Comparison of ENCODE assay signal across 10 cellular contexts in genomic region chr1:70043806-70044205, GRCh38.
DNase-seq lines count a peak whose midpoint lies in the region; ATAC-seq lines count a peak whose summit lies in the region.
"Had no signal": no experiment of that assay in that cellular context is flagged by ENCODE, and none has a peak within 500 bp of the region (broad histone marks: within the 10 kb centered on the region; RNA-seq: fewer than 3 reads in every experiment).

No MANE protein-coding gene starts in this region.

- H3K9me3 ChIP-seq in mesenchymal stem cell (ENCODE audit: control insufficient read depth, low read length) = no peaks in the 10 kb centered on the region

- no peak overlapping the region for H2AFZ ChIP-seq in mesenchymal stem cell (ENCODE audit: low read depth, low read length)
- H2AFZ ChIP-seq: neural progenitor cell had no signal

- H3K27ac ChIP-seq in mesenchymal stem cell (ENCODE audit: low read length, poor library complexity, severe bottlenecking) = peak overlapping the region; percentile 69
- H3K27ac ChIP-seq: neural progenitor cell had no signal

- H2BK5ac ChIP-seq in mesenchymal stem cell (ENCODE audit: low read depth, low read length, poor library complexity, severe bottlenecking) = no peak overlapping the region

- no peak overlapping the region for H3K9ac ChIP-seq in mesenchymal stem cell (ENCODE audit: low read length)
- H3K9ac ChIP-seq: neural progenitor cell had no signal

- H3K27me3 ChIP-seq in mesenchymal stem cell (ENCODE audit: control insufficient read depth in 1 of 2, insufficient read depth in 1 of 2, low read length in 2 of 2) = no peaks in the 10 kb centered on the region
- H3K27me3 ChIP-seq: neural progenitor cell had no signal

- H3K4me3 ChIP-seq in mesenchymal stem cell (ENCODE audit: insufficient read depth in 1 of 2, low read depth in 1 of 2, low read length in 2 of 2) = peak overlapping the region in 1 of 2 experiments; percentile 34
- H3K4me3 ChIP-seq: neural progenitor cell had no signal

- no peak overlapping the region for H3K4me2 ChIP-seq in mesenchymal stem cell (ENCODE audit: low read length, poor library complexity, severe bottlenecking)
- H3K4me2 ChIP-seq: neural progenitor cell had no signal

- H4K8ac ChIP-seq in mesenchymal stem cell (ENCODE audit: low read length) = no peak overlapping the region

- no peak overlapping the region for H3K4ac ChIP-seq in mesenchymal stem cell (ENCODE audit: low read depth in 1 of 2, low read length in 2 of 2)

- no peak overlapping the region for H3K14ac ChIP-seq in mesenchymal stem cell (ENCODE audit: low read length in 2 of 2)

- no peaks in the 10 kb centered on the region for H3K36me3 ChIP-seq in mesenchymal stem cell (ENCODE audit: control insufficient read depth in 1 of 2, insufficient read depth in 2 of 2, low read depth in 1 of 2, low read length in 2 of 2)
- H3K36me3 ChIP-seq: neural progenitor cell had no signal

- H3K4me1 ChIP-seq in mesenchymal stem cell (ENCODE audit: control insufficient read depth, insufficient read depth, low read depth, low read length) = peaks cover 1% of the 10 kb centered on the region
- H3K4me1 ChIP-seq: neural progenitor cell had no signal

- ATAC-seq in HG03135 (IDR thresholded peaks at IDR 0.05; ENCODE audit: unreplicated experiment) = no peak
- no peak for ATAC-seq in GM21723 (IDR thresholded peaks at IDR 0.05; ENCODE audit: unreplicated experiment)

- no peak overlapping the region for H2BK12ac ChIP-seq in mesenchymal stem cell (ENCODE audit: low read length in 2 of 2)

- no peak overlapping the region for H2AK5ac ChIP-seq in mesenchymal stem cell (ENCODE audit: low read length, severe bottlenecking)

- DNase-seq in GM04503 (ENCODE audit: low read depth) = peak; percentile 39
- DNase-seq in NCI-H446 treated with DMSO at 0.1 percent for 48 hours (lab: John Stamatoyannopoulos, UW) = peak; percentile 25
- peak; percentile 89 for DNase-seq in dermis blood vessel endothelial cell
- peak; percentile 40 for DNase-seq in mesenchymal stem cell
- no peak for DNase-seq in NCI-H146 treated with DMSO at 0.1 percent for 48 hours (lab: John Stamatoyannopoulos, UW; ENCODE audit: unreplicated experiment)
- DNase-seq: H9, NCI-H1417 had no signal

- no peak overlapping the region for H2BK15ac ChIP-seq in mesenchymal stem cell (ENCODE audit: low read depth, poor library complexity, severe bottlenecking)

- H3K79me1 ChIP-seq in mesenchymal stem cell (replicated peaks; ENCODE audit: low read length, poor library complexity, severe bottlenecking) = no peaks in the 10 kb centered on the region

- H3K18ac ChIP-seq in mesenchymal stem cell (ENCODE audit: low read depth in 1 of 2, low read length in 2 of 2) = no peak overlapping the region

- H3K23ac ChIP-seq in mesenchymal stem cell (ENCODE audit: low read length in 2 of 2) = no peak overlapping the region

- H4K91ac ChIP-seq in mesenchymal stem cell (ENCODE audit: low read length) = no peak overlapping the region

- no peak overlapping the region for H2BK120ac ChIP-seq in mesenchymal stem cell (ENCODE audit: low read depth, low read length)
